In the genomic region with DNA sequence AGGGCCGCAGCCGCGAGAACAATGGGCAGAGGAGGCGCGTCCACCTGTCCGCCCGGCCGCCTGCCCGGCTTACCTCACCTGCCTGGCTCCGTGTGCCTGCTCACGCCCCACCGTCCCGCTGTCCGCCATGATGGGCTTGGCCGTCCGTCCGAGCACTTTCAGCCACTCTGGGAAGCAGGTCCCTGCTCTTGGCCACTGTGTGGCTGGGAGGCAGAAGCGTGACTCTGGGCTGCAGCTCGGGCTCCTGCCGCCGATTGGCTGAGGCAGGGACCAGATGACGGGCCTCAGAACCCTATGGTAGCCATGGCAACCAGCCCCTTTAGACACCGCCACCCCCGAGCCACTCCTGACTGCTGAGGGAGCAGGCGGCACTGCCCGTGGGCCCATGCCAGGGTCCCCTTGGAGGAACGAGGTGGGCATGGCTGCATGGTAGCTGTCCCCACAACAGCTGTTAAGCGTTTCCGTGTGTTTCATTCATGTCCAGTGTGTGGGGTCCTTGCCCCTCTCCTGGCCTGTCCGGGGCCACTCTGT, we compare ENCODE assay signal across 12 cellular contexts. TPM values are rescaled to one million over a fixed set of nuclear protein-coding genes. Genes with fewer than 3 reads are reported as not detected.
DNase-seq lines count a peak whose midpoint lies in the region; FAIRE-seq and TF ChIP-seq lines count a peak whose summit lies in the region.
"Had no signal": no experiment of that assay in that cellular context is flagged by ENCODE, and none has a peak within 500 bp of the region (broad histone marks: within the 10 kb centered on the region; RNA-seq: fewer than 3 reads in every experiment).

No MANE protein-coding gene starts in this region.

- H3K9ac ChIP-seq in H1 (replicated peaks in 1 of 4; ENCODE audit: extremely low read depth in 1 of 4, low read depth in 3 of 4, low read length in 3 of 4) = no peak overlapping the region

- no peak overlapping the region for H4K91ac ChIP-seq in H1 (replicated peaks; ENCODE audit: insufficient read length, low read length)

- no peaks in the 10 kb centered on the region for H3K23me2 ChIP-seq in H1 (ENCODE audit: low read depth, low read length)

- H3K4me3 Mint-ChIP-seq in immature natural killer cell = no peak overlapping the region
- H3K4me3 Mint-ChIP-seq: T-helper 1 cell treated with Interleukin-12 subunit alpha and Interleukin-12 subunit beta and Interleukin-4 antibody, amounts not matched to agents 30 μg/mL and 1 μg/mL, for 36 hours had no signal

- 96% methylated on average over 28 of the region's 30 CpGs; no CpG with 5 or more reads in 1 of the 2 experiments for WGBS in H1 (ENCODE audit: extremely low coverage in 1 of 2, insufficient coverage in 1 of 2, insufficient read length in 1 of 2, insufficient replicate concordance in 2 of 2, low coverage in 1 of 2, low lambda C conversion rate in 2 of 2, missing lambda C conversion rate in 1 of 2), 2 experiments
- WGBS in small intestine, 3 donors = 78 to 89% (median 88%) methylated on average over 24 to 30 of the region's 30 CpGs

- H3K9me3 Mint-ChIP-seq in immature natural killer cell = no peaks in the 10 kb centered on the region
- H3K9me3 Mint-ChIP-seq: T-helper 1 cell treated with Interleukin-12 subunit alpha and Interleukin-12 subunit beta and Interleukin-4 antibody, amounts not matched to agents 30 μg/mL and 1 μg/mL, for 36 hours had no signal

- no peak overlapping the region; the same call in 1 of the 2 replicates for H2AFZ ChIP-seq in H1 (ENCODE audit: low read length)
- H2AFZ ChIP-seq: PC-9 had no signal

- no peak overlapping the region for H3K4ac ChIP-seq in H1 (replicated peaks; ENCODE audit: insufficient read length, low read depth, low read length)

- no peaks in the 10 kb centered on the region; a peak in 2 of 7 replicates for H3K4me1 ChIP-seq in H1 (replicated peaks in 1 of 4; ENCODE audit: control insufficient read depth in 3 of 4, insufficient read depth in 4 of 4, low read length in 3 of 4)
- H3K4me1 ChIP-seq in small intestine (ENCODE audit: control insufficient read depth in 2 of 2, insufficient read depth in 1 of 2, low read depth in 1 of 2, low read length in 1 of 2) = no peaks in the 10 kb centered on the region
- H3K4me1 ChIP-seq: adrenal gland had no signal

- H3K36me3 ChIP-seq in H1 (ENCODE audit: control insufficient read depth in 2 of 4, insufficient read depth in 4 of 4, low read length in 3 of 4) (no peaks in the 10 kb centered on the region; a peak in 1 of 8 replicates), small intestine (ENCODE audit: control insufficient read depth in 2 of 2, insufficient read depth in 2 of 2, low read length in 2 of 2) (no peaks in the 10 kb centered on the region)

- FAIRE-seq in H1 (lab: Jason Lieb, UNC) (no peak), small intestine (lab: Jason Lieb, UNC) (no peak)

- H3K18ac ChIP-seq in H1 (ENCODE audit: extremely low read depth, low read length) = no peak overlapping the region

- H2BK5ac ChIP-seq in H1 (ENCODE audit: low read depth, low read length) = no peak overlapping the region

- H2BK120ac ChIP-seq in H1 (replicated peaks; ENCODE audit: low read depth, low read length) = no peak overlapping the region

- no peak overlapping the region for H2BK20ac ChIP-seq in H1 (ENCODE audit: low read length)

- intact Hi-C loops in posterior cingulate gyrus (cut with DNase I) = no loop called here

- DNase-seq in NCI-H748 (lab: John Stamatoyannopoulos, UW; ENCODE audit: unreplicated experiment) = peak; percentile 7
- DNase-seq in NCI-H748 treated with DMSO at 0.1 percent for 48 hours (lab: John Stamatoyannopoulos, UW) = no peak
- peak; percentile 51 for DNase-seq in NCI-H146 treated with DMSO at 0.1 percent for 48 hours (lab: John Stamatoyannopoulos, UW; ENCODE audit: unreplicated experiment)
- DNase-seq in H1 (ENCODE audit: low read depth in 1 of 2, low spot score in 2 of 2) = no peak
- peak in 8 of 10 donors; percentile 55 to 96 (median 80) for DNase-seq in posterior cingulate gyrus
- no peak for DNase-seq in immature natural killer cell
- DNase-seq in small intestine = no peak
- DNase-seq in pons (ENCODE audit: low spot score) = no peak

- H2AK5ac ChIP-seq in H1 (ENCODE audit: low read depth, low read length) = no peak overlapping the region

- H3K36me3 Mint-ChIP-seq in immature natural killer cell = no peaks in the 10 kb centered on the region

- TF ChIP-seq CTCF in H1 (IDR thresholded peaks at IDR 0.05; ENCODE audit: control extremely low read depth in 1 of 3, insufficient read depth in 1 of 3, low read depth in 1 of 3, low read length in 3 of 3) = no peak

- H3K4me3 ChIP-seq in H1 (ENCODE audit: extremely low read depth in 1 of 4, insufficient read depth in 2 of 4, low read depth in 3 of 4, low read length in 4 of 4) (no peak overlapping the region), small intestine (ENCODE audit: low read depth in 1 of 2, low read length in 2 of 2) (no peak overlapping the region)
- H3K4me3 ChIP-seq: adrenal gland, lower lobe of right lung, PC-9 had no signal

- H4K8ac ChIP-seq in H1 (ENCODE audit: extremely low read depth, insufficient read depth, low read length) = peak overlapping the region; percentile 75

- CTCF ChIA-PET in H1 (lab: Charles Lee; ENCODE audit: partially characterized antibody) = interaction anchor here (0.6 to 2.7 kb wide), 24 partner anchors 10 to 296 kb away, joined by 3 to 15 read pairs (median 5); no protein-coding TSS in a partner anchor

- H3K14ac ChIP-seq in H1 (ENCODE audit: insufficient read length) = no peak overlapping the region

- H3K9me3 ChIP-seq in H1 (ENCODE audit: insufficient read depth in 2 of 2, low read depth in 1 of 2, low read length in 1 of 2) (no peaks in the 10 kb centered on the region), small intestine (ENCODE audit: control insufficient read depth, low read depth) (no peaks in the 10 kb centered on the region)
- H3K9me3 ChIP-seq: adrenal gland, lower lobe of right lung had no signal

- 0 out of 2 replicates have a peak overlapping the region, but pooled peaks have one; percentile 22 for H2BK12ac ChIP-seq in H1 (ENCODE audit: low read depth, low read length)

- no peak for TF ChIP-seq POLR2A in H1 (IDR thresholded peaks at IDR 0.05; ENCODE audit: control extremely low read depth in 1 of 2, low read depth in 2 of 2, low read length in 2 of 2)

- TF ChIP-seq RAD21 in H1 (IDR thresholded peaks at IDR 0.05 in 1 of 2, conservative IDR thresholded peaks at IDR 0.05 in 1 of 2; ENCODE audit: low read depth in 2 of 2, low read length in 2 of 2) = no peak

- no peak overlapping the region for H4K5ac ChIP-seq in H1 (ENCODE audit: insufficient read length, low read depth, low read length)

- H3K23ac ChIP-seq in H1 (ENCODE audit: insufficient read length) = no peak overlapping the region

- no peaks in the 10 kb centered on the region for H3K79me2 ChIP-seq in H1 (ENCODE audit: control insufficient read depth in 1 of 2, insufficient read depth in 2 of 2, low read length in 2 of 2)

- no peak overlapping the region for H3K56ac ChIP-seq in H1 (replicated peaks; ENCODE audit: insufficient read length, low read depth, low read length)

- TF ChIP-seq EP300 in H1 (IDR thresholded peaks at IDR 0.05; ENCODE audit: borderline replicate concordance in 1 of 2, low read depth in 2 of 2, low read length in 2 of 2) = no peak

- H3K27me3 ChIP-seq in H1 (replicated peaks in 1 of 4; ENCODE audit: control insufficient read depth in 3 of 4, extremely low read depth in 1 of 4, insufficient read depth in 3 of 4, low read length in 3 of 4) (no peaks in the 10 kb centered on the region), small intestine (ENCODE audit: control insufficient read depth in 2 of 2, insufficient read depth in 2 of 2, low read length in 2 of 2) (no peaks in the 10 kb centered on the region)
- H3K27me3 ChIP-seq: adrenal gland had no signal

- H4K20me1 ChIP-seq in H1 (replicated peaks in 1 of 2; ENCODE audit: control insufficient read depth in 1 of 2, insufficient read depth in 2 of 2, low read length in 2 of 2) = peaks cover 0 to 3% of the 10 kb centered on the region in 2 experiments

- peaks cover 10 to 13% of the 10 kb centered on the region in 2 donors for H3K4me1 Mint-ChIP-seq in immature natural killer cell

- no peak overlapping the region for H3K27ac Mint-ChIP-seq in immature natural killer cell
- H3K27ac Mint-ChIP-seq: T-helper 1 cell treated with Interleukin-12 subunit alpha and Interleukin-12 subunit beta and Interleukin-4 antibody, amounts not matched to agents 30 μg/mL and 1 μg/mL, for 36 hours had no signal

- no peak overlapping the region for H2BK15ac ChIP-seq in H1 (ENCODE audit: low read length)

- H3K27me3 Mint-ChIP-seq in immature natural killer cell (ENCODE audit: low read depth in 3 of 3) = peaks cover 1 to 3% (median 2%) of the 10 kb centered on the region in 3 donors

- POLR2A ChIA-PET in H1 (lab: Charles Lee; ENCODE audit: partially characterized antibody) = interaction anchor here (0.6 to 1.9 kb wide), 3 partner anchors 10 to 181 kb away, joined by 3 to 7 read pairs (median 4); a partner anchor contains a TSS

- H3K4me2 ChIP-seq in H1 (ENCODE audit: insufficient read depth in 1 of 2, low read depth in 2 of 2, low read length in 2 of 2) = no peak overlapping the region

- H3K79me1 ChIP-seq in H1 (ENCODE audit: low read depth, low read length) = no peaks in the 10 kb centered on the region

- no peak overlapping the region for H3K27ac ChIP-seq in H1 (ENCODE audit: low read depth, low read length)
- H3K27ac ChIP-seq in small intestine (ENCODE audit: low read depth in 1 of 2, low read length in 1 of 2) = no peak overlapping the region
- H3K27ac ChIP-seq: adrenal gland, lower lobe of right lung, PC-9 had no signal

RNA-seq across cellular contexts. Expression of a gene that starts 8.9 kb away (rescaled TPM):
- 41.9 and 43.2 TPM in 2 replicates for total RNA-seq in H1 (2021; fragmentation: NEBNext Ultra II Directional; extraction: Animal tissue kit (Norgen Biotek cat#: 25700))
- polyA plus RNA-seq in H1 (2011; rRNA removed) = 12.5 and 26.7 TPM in 2 replicates
- 29.7 TPM for polyA plus RNA-seq in H1 (2011; cell fraction: cytosol; rRNA removed)
- 30.5 TPM for polyA plus RNA-seq in H1 (2011; cell fraction: nucleus; rRNA removed)
- 21.0 to 35.0 TPM (median 34.0 TPM) in 4 replicates for polyA plus RNA-seq in H1 (2012, experiment 1 of 2)
- 23.6 TPM for polyA plus RNA-seq in H1 (2012, experiment 2 of 2)
- polyA plus RNA-seq in H1 (2013, experiment 1 of 2) = 20.5 TPM
- polyA plus RNA-seq in H1 (2013, experiment 2 of 2) = 21.4 TPM
- 7.3 and 10.3 TPM in 2 replicates for polyA minus RNA-seq in H1 (2011; rRNA and poly(A)+ RNA removed)
- 28.0 TPM for polyA minus RNA-seq in H1 (2011; cell fraction: cytosol; rRNA and poly(A)+ RNA removed)
- polyA minus RNA-seq in H1 (2011; cell fraction: nucleus; rRNA and poly(A)+ RNA removed) = 12.3 TPM
- polyA plus RNA-seq in immature natural killer cell = 10 to 100 TPM in 1 of 3 donors, 1 to 10 TPM in 2; 1.9 to 12.5 (median 5.2) TPM
- polyA plus RNA-seq in small intestine = 10 to 100 TPM; 24.5 to 28.6 (median 26.6) TPM

RNA-seq across cellular contexts. Expression of a gene that starts 8.9 kb away (rescaled TPM):
- total RNA-seq in H1 (2021; fragmentation: NEBNext Ultra II Directional; extraction: Animal tissue kit (Norgen Biotek cat#: 25700)) = 88.9 and 95.7 TPM in 2 replicates
- 188 and 257 TPM in 2 replicates for polyA plus RNA-seq in H1 (2011; rRNA removed)
- polyA plus RNA-seq in H1 (2011; cell fraction: cytosol; rRNA removed) = 238 TPM
- polyA plus RNA-seq in H1 (2011; cell fraction: nucleus; rRNA removed) = 174 TPM
- 80.1 to 165 TPM (median 138 TPM) in 4 replicates for polyA plus RNA-seq in H1 (2012, experiment 1 of 2)
- polyA plus RNA-seq in H1 (2012, experiment 2 of 2) = 134 TPM
- polyA plus RNA-seq in H1 (2013, experiment 1 of 2) = 74.5 TPM
- 74.2 TPM for polyA plus RNA-seq in H1 (2013, experiment 2 of 2)
- polyA minus RNA-seq in H1 (2011; rRNA and poly(A)+ RNA removed) = 52.8 and 69.8 TPM in 2 replicates
- polyA minus RNA-seq in H1 (2011; cell fraction: cytosol; rRNA and poly(A)+ RNA removed) = 45.9 TPM
- 37.7 TPM for polyA minus RNA-seq in H1 (2011; cell fraction: nucleus; rRNA and poly(A)+ RNA removed)
- 100 to 1,000 TPM in 2 of 3 donors, 10 to 100 TPM in 1; 98.6 to 139 (median 106) TPM for polyA plus RNA-seq in immature natural killer cell
- 100 to 1,000 TPM in 1 of 3 donors, 10 to 100 TPM in 2; 85.4 to 112 (median 98.9) TPM for polyA plus RNA-seq in small intestine

RNA-seq across cellular contexts. Expression of a gene that starts 20.4 kb away (rescaled TPM):
- 86.8 and 92.9 TPM in 2 replicates for total RNA-seq in H1 (2021; fragmentation: NEBNext Ultra II Directional; extraction: Animal tissue kit (Norgen Biotek cat#: 25700))
- polyA plus RNA-seq in H1 (2011; rRNA removed) = 364 and 441 TPM in 2 replicates
- 227 TPM for polyA plus RNA-seq in H1 (2011; cell fraction: cytosol; rRNA removed)
- polyA plus RNA-seq in H1 (2011; cell fraction: nucleus; rRNA removed) = 362 TPM
- 72.3 to 126 TPM (median 121 TPM) in 4 replicates for polyA plus RNA-seq in H1 (2012, experiment 1 of 2)
- 70.7 TPM for polyA plus RNA-seq in H1 (2012, experiment 2 of 2)
- polyA plus RNA-seq in H1 (2013, experiment 1 of 2) = 90.3 TPM
- polyA plus RNA-seq in H1 (2013, experiment 2 of 2) = 94.9 TPM
- 167 and 180 TPM in 2 replicates for polyA minus RNA-seq in H1 (2011; rRNA and poly(A)+ RNA removed)
- 106 TPM for polyA minus RNA-seq in H1 (2011; cell fraction: cytosol; rRNA and poly(A)+ RNA removed)
- 104 TPM for polyA minus RNA-seq in H1 (2011; cell fraction: nucleus; rRNA and poly(A)+ RNA removed)
- 10 to 100 TPM; 16.0 to 35.9 (median 23.7) TPM for polyA plus RNA-seq in immature natural killer cell
- 10 to 100 TPM; 48.1 to 66.5 (median 63.2) TPM for polyA plus RNA-seq in small intestine

RNA-seq across cellular contexts. Expression of a gene that starts 35.6 kb away (rescaled TPM):
- total RNA-seq in H1 (2021; fragmentation: NEBNext Ultra II Directional; extraction: Animal tissue kit (Norgen Biotek cat#: 25700)) = 408 and 418 TPM in 2 replicates
- polyA plus RNA-seq in H1 (2011; rRNA removed) (863 and 1,107 TPM in 2 replicates), immature natural killer cell (10 to 100 TPM; 30.4 to 53.7 (median 36.5) TPM), small intestine (10 to 100 TPM; 13.0 to 43.0 (median 26.7) TPM)
- polyA plus RNA-seq in H1 (2011; cell fraction: cytosol; rRNA removed) = 668 TPM
- polyA plus RNA-seq in H1 (2011; cell fraction: nucleus; rRNA removed) = 729 TPM
- polyA plus RNA-seq in H1 (2012, experiment 1 of 2) = 330 to 521 TPM (median 486 TPM) in 4 replicates
- polyA plus RNA-seq in H1 (2012, experiment 2 of 2) = 430 TPM
- 339 TPM for polyA plus RNA-seq in H1 (2013, experiment 1 of 2)
- polyA plus RNA-seq in H1 (2013, experiment 2 of 2) = 335 TPM
- polyA minus RNA-seq in H1 (2011; rRNA and poly(A)+ RNA removed) = 89.1 and 100 TPM in 2 replicates
- 116 TPM for polyA minus RNA-seq in H1 (2011; cell fraction: cytosol; rRNA and poly(A)+ RNA removed)
- polyA minus RNA-seq in H1 (2011; cell fraction: nucleus; rRNA and poly(A)+ RNA removed) = 153 TPM

RNA-seq across cellular contexts. Expression of a gene that starts 40.3 kb away (rescaled TPM):
- total RNA-seq in H1 (2021; fragmentation: NEBNext Ultra II Directional; extraction: Animal tissue kit (Norgen Biotek cat#: 25700)) = 28.2 and 30.6 TPM in 2 replicates
- 39.9 and 58.5 TPM in 2 replicates for polyA plus RNA-seq in H1 (2011; rRNA removed)
- polyA plus RNA-seq in H1 (2011; cell fraction: cytosol; rRNA removed) = 43.2 TPM
- 104 TPM for polyA plus RNA-seq in H1 (2011; cell fraction: nucleus; rRNA removed)
- polyA plus RNA-seq in H1 (2012, experiment 1 of 2) = 23.8 to 34.0 TPM (median 28.4 TPM) in 4 replicates
- 22.3 TPM for polyA plus RNA-seq in H1 (2012, experiment 2 of 2)
- polyA plus RNA-seq in H1 (2013, experiment 1 of 2) = 23.1 TPM
- 20.7 TPM for polyA plus RNA-seq in H1 (2013, experiment 2 of 2)
- polyA minus RNA-seq in H1 (2011; rRNA and poly(A)+ RNA removed) = 6.4 and 7.8 TPM in 2 replicates
- polyA minus RNA-seq in H1 (2011; cell fraction: cytosol; rRNA and poly(A)+ RNA removed) = 17.0 TPM
- 17.9 TPM for polyA minus RNA-seq in H1 (2011; cell fraction: nucleus; rRNA and poly(A)+ RNA removed)
- polyA plus RNA-seq in immature natural killer cell = 10 to 100 TPM in 1 of 3 donors, 1 to 10 TPM in 2; 3.6 to 12.9 (median 5.4) TPM
- 100 to 1,000 TPM in 2 of 3 donors, 10 to 100 TPM in 1; 46.7 to 154 (median 101) TPM for polyA plus RNA-seq in small intestine

Comparison
In these comparisons a context has a peak if more than half of its experiments do, and no peak if none do; other contexts are left out.
1. DNase-seq: peak in NCI-H748 (single experiment), NCI-H146 treated with DMSO at 0.1 percent for 48 hours (single experiment) and posterior cingulate gyrus (8 of 10); none in NCI-H748 treated with DMSO at 0.1 percent for 48 hours (single experiment), H1 (0 of 2), immature natural killer cell (0 of 3), small intestine (single experiment) and pons (single experiment).